ENCODE assay signal across 8 cellular contexts in the genomic region with DNA sequence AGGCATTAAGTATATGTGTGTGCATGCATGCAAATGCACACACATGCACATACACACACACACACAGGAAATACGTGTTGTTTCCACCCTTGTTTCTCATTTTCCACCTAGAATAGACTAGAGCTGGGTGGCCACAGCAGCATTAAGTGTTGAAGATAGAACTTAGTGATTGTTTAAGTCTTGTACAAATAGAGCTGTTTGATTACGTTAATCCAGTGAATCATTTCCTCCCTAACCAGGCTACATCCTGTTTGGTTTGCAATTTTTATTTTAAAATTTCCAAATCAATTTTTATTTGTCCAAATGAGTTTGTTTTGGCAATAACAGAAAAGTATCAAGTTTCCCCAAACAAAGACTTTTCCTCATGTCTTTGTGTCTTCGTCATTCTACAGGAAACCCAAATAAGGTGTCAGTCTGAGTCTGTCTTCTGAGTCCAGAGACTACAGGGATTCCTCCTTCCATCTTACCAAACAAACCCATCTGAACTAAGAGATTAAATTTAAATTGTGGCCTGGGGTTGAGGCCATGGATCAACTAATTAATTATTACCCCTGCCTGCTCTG.
A peak's percentile ranks its signal among the peaks of the same experiment; 100 is the strongest.
DNase-seq lines count a peak whose midpoint lies in the region; ATAC-seq, FAIRE-seq and TF ChIP-seq lines count a peak whose summit lies in the region.

No MANE protein-coding gene starts in this region.

- H3K79me2 ChIP-seq in keratinocyte (ENCODE audit: control insufficient read depth, insufficient read depth, low read length): no peaks in the 10 kb centered on the region

- POLR2A ChIA-PET in activated CD8-positive, alpha-beta T cell treated with anti-CD3 and anti-CD28 coated beads for 36 hours (lab: Charles Lee): interaction anchor here (0.6 kb wide), 1 partner anchor 153 kb away, joined by 3 read pairs; no protein-coding TSS in a partner anchor

- H3K27ac Mint-ChIP-seq in activated CD8-positive, alpha-beta T cell treated with anti-CD3 and anti-CD28 coated beads for 36 hours: no peak overlapping the region

- FAIRE-seq in keratinocyte (lab: Jason Lieb, UNC): no peak

- no peak overlapping the region for H3K9ac ChIP-seq in keratinocyte (ENCODE audit: control insufficient read depth, extremely low read depth, insufficient read depth, low read length)

- H3K27ac ChIP-seq in keratinocyte (ENCODE audit: control insufficient read depth, insufficient read depth, low read length): no peak overlapping the region

- H3K9me1 ChIP-seq in keratinocyte (ENCODE audit: control insufficient read depth, extremely low read depth, insufficient read depth, low read length): no peaks in the 10 kb centered on the region

- H2AFZ ChIP-seq in keratinocyte (ENCODE audit: control insufficient read depth, low read length): peak overlapping the region; percentile 66

- no peaks in the 10 kb centered on the region for H3K9me3 Mint-ChIP-seq in activated CD8-positive, alpha-beta T cell treated with anti-CD3 and anti-CD28 coated beads for 36 hours

- no peak for TF ChIP-seq CTCF in activated CD8-positive, alpha-beta T cell treated with anti-CD3 and anti-CD28 coated beads for 36 hours (IDR thresholded peaks at IDR 0.05)
- no peak for TF ChIP-seq CTCF in keratinocyte (optimal IDR thresholded peaks at IDR 0.05 in 1 of 3, IDR thresholded peaks at IDR 0.05 in 1 of 3, conservative IDR thresholded peaks at IDR 0.05 in 1 of 3; ENCODE audit: extremely low read depth in 1 of 3, insufficient read depth in 2 of 3, low read length in 3 of 3)

- H3K27me3 Mint-ChIP-seq in activated CD8-positive, alpha-beta T cell treated with anti-CD3 and anti-CD28 coated beads for 36 hours: peaks cover 12% of the 10 kb centered on the region

- peak; percentile 53 for DNase-seq in AG08396 (ENCODE audit: low spot score)
- DNase-seq in HCEC 1CT: peak; percentile 96
- peak; percentile 14 for DNase-seq in activated CD8-positive, alpha-beta T cell treated with anti-CD3 and anti-CD28 coated beads for 36 hours
- DNase-seq in keratinocyte (ENCODE audit: low read depth, low spot score): no peak
- no peak for DNase-seq in SKM-1 treated with dmso at 0.1 percent for 144 hours (lab: John Stamatoyannopoulos, UW; ENCODE audit: unreplicated experiment)
- DNase-seq in C1 segment of cervical spinal cord (lab: John Stamatoyannopoulos, UW): no peak
- DNase-seq in NCI-H446 treated with DMSO at 0.1 percent for 48 hours (lab: John Stamatoyannopoulos, UW): no peak

- H3K36me3 ChIP-seq in keratinocyte (ENCODE audit: control insufficient read depth in 2 of 2, extremely low read depth in 1 of 2, insufficient read depth in 2 of 2, low read length in 2 of 2): no peaks in the 10 kb centered on the region

- no peaks in the 10 kb centered on the region for H3K36me3 Mint-ChIP-seq in activated CD8-positive, alpha-beta T cell treated with anti-CD3 and anti-CD28 coated beads for 36 hours (ENCODE audit: low read depth)

- H3K4me3 Mint-ChIP-seq in activated CD8-positive, alpha-beta T cell treated with anti-CD3 and anti-CD28 coated beads for 36 hours: no peak overlapping the region

- peaks cover 4% of the 10 kb centered on the region for H3K4me1 Mint-ChIP-seq in activated CD8-positive, alpha-beta T cell treated with anti-CD3 and anti-CD28 coated beads for 36 hours (ENCODE audit: low read depth)

- peaks cover 11% of the 10 kb centered on the region for H3K4me1 ChIP-seq in keratinocyte (ENCODE audit: control insufficient read depth, extremely low read depth, insufficient read depth, low read length)

- peak overlapping the region; percentile 35 for H3K4me2 ChIP-seq in keratinocyte (ENCODE audit: control insufficient read depth, extremely low read depth, insufficient read depth, low read depth, low read length)

- H3K4me3 ChIP-seq in keratinocyte (ENCODE audit: control insufficient read depth in 2 of 3, extremely low read depth in 1 of 3, insufficient read depth in 2 of 3, low read depth in 1 of 3, low read length in 3 of 3): no peak overlapping the region

- no peaks in the 10 kb centered on the region for H4K20me1 ChIP-seq in keratinocyte (ENCODE audit: control insufficient read depth, extremely low read depth, insufficient read depth, low read length)

- H3K27me3 ChIP-seq in keratinocyte (ENCODE audit: control insufficient read depth, extremely low read depth, insufficient read depth, low read length): no peaks in the 10 kb centered on the region

- no peaks in the 10 kb centered on the region for H3K9me3 ChIP-seq in keratinocyte (ENCODE audit: control insufficient read depth, low read depth, low read length)

- dilution Hi-C loops in keratinocyte (cut with MboI; ENCODE audit: extremely low pct_ligation_motif_present, low sequenced_read_pairs): no loop called here

- intact Hi-C loops in activated CD8-positive, alpha-beta T cell treated with anti-CD3 and anti-CD28 coated beads for 36 hours (cut with micrococcal nuclease): no loop called here

- peak; percentile 74 for ATAC-seq in activated CD8-positive, alpha-beta T cell treated with anti-CD3 and anti-CD28 coated beads for 36 hours
- ATAC-seq in GM19463 (IDR thresholded peaks at IDR 0.05; ENCODE audit: unreplicated experiment): no peak

- CTCF ChIA-PET in activated CD8-positive, alpha-beta T cell treated with anti-CD3 and anti-CD28 coated beads for 36 hours (lab: Charles Lee): interaction anchor here (1.1 to 1.7 kb wide), 2 partner anchors 11 to 145 kb away, joined by 3 to 9 read pairs; no protein-coding TSS in a partner anchor

Comparison
In these comparisons a context has a peak if more than half of its experiments do, and no peak if none do; other contexts are left out.
1. DNase-seq: peak in AG08396 (single experiment), HCEC 1CT (single experiment) and activated CD8-positive, alpha-beta T cell treated with anti-CD3 and anti-CD28 coated beads for 36 hours (single experiment); none in keratinocyte (single experiment), SKM-1 treated with dmso at 0.1 percent for 144 hours (single experiment), C1 segment of cervical spinal cord (0 of 14) and NCI-H446 treated with DMSO at 0.1 percent for 48 hours (single experiment).